In the genomic region with DNA sequence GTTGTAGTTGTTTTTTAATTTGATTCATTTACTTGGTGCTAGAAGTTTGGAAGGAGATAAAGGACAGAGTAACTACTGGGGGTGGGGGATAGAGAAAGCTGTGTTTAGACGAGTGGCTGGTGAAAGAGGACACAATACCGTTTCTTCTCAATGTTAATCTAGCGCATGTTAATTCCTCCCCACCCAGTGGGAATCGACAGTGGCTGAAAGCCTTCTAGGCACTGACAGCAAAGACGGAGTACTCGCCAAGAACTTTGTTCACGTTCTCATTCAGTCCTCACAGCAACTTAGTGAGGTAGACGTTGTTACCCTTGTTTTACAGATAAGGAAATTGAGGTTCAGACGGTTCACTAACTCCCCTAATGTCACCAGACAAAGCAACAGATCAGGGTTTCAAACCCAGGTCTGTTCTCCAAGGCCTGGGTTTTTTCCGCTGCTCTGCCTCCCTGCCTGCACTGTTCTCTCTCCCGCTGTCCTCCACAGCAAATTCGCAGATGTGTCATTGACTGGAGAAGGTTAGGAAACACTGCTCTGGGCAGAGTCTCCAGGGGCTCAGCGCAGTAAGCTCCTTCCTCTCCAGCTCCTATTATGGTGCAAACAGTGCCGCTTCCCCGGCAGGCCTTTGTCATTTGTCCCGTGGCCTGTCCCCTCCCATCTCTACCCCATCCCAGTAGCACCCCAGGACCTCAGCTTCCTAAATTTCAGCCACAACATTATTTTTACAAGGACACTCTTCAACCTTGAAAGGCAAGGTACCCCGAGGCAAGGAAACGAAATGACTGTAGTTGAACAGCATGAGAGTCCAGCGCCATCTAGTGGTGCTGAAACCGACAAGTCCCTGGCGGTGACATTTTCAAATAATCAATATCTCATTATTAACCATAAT, we compare ENCODE assay signal across 8 cellular contexts. TPM values are rescaled to one million over a fixed set of nuclear protein-coding genes. Genes with fewer than 3 reads are reported as not detected.
DNase-seq lines count a peak whose midpoint lies in the region; ATAC-seq and TF ChIP-seq lines count a peak whose summit lies in the region.

No MANE protein-coding gene starts in this region.

- peaks cover 10% of the 10 kb centered on the region for H3K36me3 ChIP-seq in lower lobe of right lung

- H3K4me1 ChIP-seq in lower lobe of right lung: peaks cover 15% of the 10 kb centered on the region

- CTCF ChIA-PET in activated CD4-positive, alpha-beta memory T cell treated with anti-CD3 and anti-CD28 coated beads for 36 hours (lab: Charles Lee): interaction anchor here (0.5 to 3.8 kb wide), 55 partner anchors 10 to 868 kb away, joined by 3 to 27 read pairs (median 4); a partner anchor contains a TSS

- H3K4me1 Mint-ChIP-seq in activated CD4-positive, alpha-beta memory T cell treated with anti-CD3 and anti-CD28 coated beads for 36 hours (ENCODE audit: low read depth): peaks cover 6% of the 10 kb centered on the region

- POLR2A ChIA-PET in activated CD4-positive, alpha-beta memory T cell treated with anti-CD3 and anti-CD28 coated beads for 36 hours (lab: Charles Lee): interaction anchor here (0.6 kb wide), 1 partner anchor 17 kb away, joined by 3 read pairs; a partner anchor contains a TSS

- no peak overlapping the region for H3K4me3 Mint-ChIP-seq in activated CD4-positive, alpha-beta memory T cell treated with anti-CD3 and anti-CD28 coated beads for 36 hours

- H3K9me3 ChIP-seq in lower lobe of right lung: no peaks in the 10 kb centered on the region

- TF ChIP-seq CTCF in lower lobe of right lung (IDR thresholded peaks at IDR 0.05): peak; percentile 87

- no peaks in the 10 kb centered on the region for H3K27me3 ChIP-seq in lower lobe of right lung (ENCODE audit: low read depth)

- H3K27me3 Mint-ChIP-seq in activated CD4-positive, alpha-beta memory T cell treated with anti-CD3 and anti-CD28 coated beads for 36 hours: no peaks in the 10 kb centered on the region

- peak overlapping the region; percentile 43 for H3K27ac ChIP-seq in lower lobe of right lung

- no peaks in the 10 kb centered on the region for H3K9me3 Mint-ChIP-seq in activated CD4-positive, alpha-beta memory T cell treated with anti-CD3 and anti-CD28 coated beads for 36 hours

- ATAC-seq in HG02759 (IDR thresholded peaks at IDR 0.05; ENCODE audit: unreplicated experiment) (peak; percentile 62), lower lobe of right lung (peak; percentile 85), HG02623 (IDR thresholded peaks at IDR 0.05; ENCODE audit: unreplicated experiment) (no peak)

- H3K27ac Mint-ChIP-seq in activated CD4-positive, alpha-beta memory T cell treated with anti-CD3 and anti-CD28 coated beads for 36 hours: no peak overlapping the region

- peaks cover 4% of the 10 kb centered on the region for H3K36me3 Mint-ChIP-seq in activated CD4-positive, alpha-beta memory T cell treated with anti-CD3 and anti-CD28 coated beads for 36 hours

- peak overlapping the region; percentile 48 for H3K4me3 ChIP-seq in lower lobe of right lung

- intact Hi-C loops in activated CD4-positive, alpha-beta memory T cell treated with anti-CD3 and anti-CD28 coated beads for 36 hours (cut with micrococcal nuclease): loop anchor here (10.0 kb wide), 1 partner anchor 698 kb away; no protein-coding TSS in a partner anchor
- intact Hi-C loops in lower lobe of right lung (cut with DNase I): loop anchor here (10.0 kb wide), 1 partner anchor 698 kb away; no protein-coding TSS in a partner anchor

- peak; percentile 81 for DNase-seq in CD1c-positive myeloid dendritic cell (ENCODE audit: extremely low spot score)
- DNase-seq in NCI-H69 (lab: John Stamatoyannopoulos, UW): peak; percentile 94
- peak; percentile 73 for DNase-seq in activated CD4-positive, alpha-beta memory T cell treated with anti-CD3 and anti-CD28 coated beads for 36 hours
- DNase-seq in effector CD8-positive, alpha-beta T cell (lab: John Stamatoyannopoulos, UW): peak; percentile 61
- DNase-seq in lower lobe of right lung: peak; percentile 62
- peak; percentile 62 to 68 for DNase-seq in stimulated activated CD4-positive, alpha-beta T cell treated with anti-CD3 and anti-CD28 coated beads, Interleukin-4, amount 100 ng/mL, for 48 hours (ENCODE audit: low read depth in 2 of 2)

RNA-seq across cellular contexts. Expression of a gene that starts 16.9 kb away (rescaled TPM):
- 10 to 100 TPM; 58.2 to 64.1 TPM for total RNA-seq in activated CD4-positive, alpha-beta memory T cell treated with anti-CD3 and anti-CD28 coated beads for 36 hours
- total RNA-seq in lower lobe of right lung: 35.4 TPM
